ENCODE assay signal across 9 cellular contexts in genomic region chr7:93231264-93231663, GRCh38. TPM values are rescaled to one million over a fixed set of nuclear protein-coding genes. Genes with fewer than 3 reads are reported as not detected.
DNase-seq lines count a peak whose midpoint lies in the region; ATAC-seq and TF ChIP-seq lines count a peak whose summit lies in the region.
"Had no signal": no experiment of that assay in that cellular context is flagged by ENCODE, and none has a peak within 500 bp of the region (broad histone marks: within the 10 kb centered on the region; RNA-seq: fewer than 3 reads in every experiment).

No MANE protein-coding gene starts in this region.

- in situ Hi-C loops in gastrocnemius medialis (cut with MboI; ENCODE audit: low sequenced_read_pairs in 4 of 4) = loop anchor here in 1 of 4 donors (25.0 kb wide), 1 partner anchor 781 kb away; the partner anchor contains the start of gene BET1

- H2BK120ac ChIP-seq in H9 (ENCODE audit: low read depth, low read length, poor library complexity, severe bottlenecking) = no peak overlapping the region

- H3K9me3 Mint-ChIP-seq in H9 = no peaks in the 10 kb centered on the region

- H3K18ac ChIP-seq in H9 (ENCODE audit: insufficient read length, low read depth, low read length) = no peak overlapping the region

- no peaks in the 10 kb centered on the region for H3K36me3 ChIP-seq in RWPE2 (ENCODE audit: low read depth)
- H3K36me3 ChIP-seq in fibroblast of lung (ENCODE audit: control insufficient read depth, insufficient read depth, low read length) = no peaks in the 10 kb centered on the region
- H3K36me3 ChIP-seq in gastrocnemius medialis = no peaks in the 10 kb centered on the region

- no peaks in the 10 kb centered on the region for H4K20me1 ChIP-seq in H9 (ENCODE audit: control insufficient read depth, insufficient read depth, insufficient read length)
- no peaks in the 10 kb centered on the region for H4K20me1 ChIP-seq in fibroblast of lung (ENCODE audit: control insufficient read depth, extremely low read depth, insufficient read depth, low read length)

- H4K5ac ChIP-seq in H9 (ENCODE audit: insufficient read length, low read depth, low read length) = no peak overlapping the region

- intact Hi-C loops in gastrocnemius medialis (cut with DNase I; ENCODE audit: low total_unique reads) = no loop called here

- H2BK15ac ChIP-seq in H9 (ENCODE audit: low read depth, low read length) = no peak overlapping the region

- H2BK5ac ChIP-seq in H9 (ENCODE audit: insufficient read length, low read length) = no peak overlapping the region

- H3K4me3 ChIP-seq in RWPE2 (ENCODE audit: severe bottlenecking) = peak overlapping the region; percentile 70
- peak overlapping the region; percentile 91 to 99 (median 93) for H3K4me3 ChIP-seq in fibroblast of lung (replicated peaks in 1 of 4; ENCODE audit: control extremely low read depth in 1 of 4, insufficient read depth in 1 of 4, low read depth in 3 of 4, low read length in 4 of 4)
- H3K4me3 ChIP-seq in gastrocnemius medialis = peak overlapping the region; percentile 76 to 92 (median 80)

- no peak overlapping the region for H4K91ac ChIP-seq in H9 (ENCODE audit: insufficient read length, low read depth, low read length)

- H2BK20ac ChIP-seq in H9 (ENCODE audit: low read depth, low read length, poor library complexity, severe bottlenecking) = no peak overlapping the region

- peak overlapping the region; percentile 62 for H3K4me2 ChIP-seq in H9 (ENCODE audit: insufficient read depth, insufficient read length, low read length)
- H3K4me2 ChIP-seq in fibroblast of lung (ENCODE audit: extremely low read depth, insufficient read depth, low read length) = peak overlapping the region; percentile 95

- no peak overlapping the region for H3K4ac ChIP-seq in H9 (ENCODE audit: low read depth, low read length)

- TF ChIP-seq POLR2A in gastrocnemius medialis (IDR thresholded peaks at IDR 0.05) = no peak

- H3K27ac Mint-ChIP-seq in H9 = peak overlapping the region in 1 of 3 experiments; percentile 98; a peak in 1 of 7 replicates

- peaks cover 4% of the 10 kb centered on the region in 2 experiments; a peak in 3 of 4 replicates for H3K4me1 Mint-ChIP-seq in H9

- peak overlapping the region; percentile 97 to 99 for H3K4me3 Mint-ChIP-seq in H9

- no CpG with 5 or more reads among the region's 5 CpGs for WGBS in H9 (ENCODE audit: extremely low coverage, insufficient read length, low lambda C conversion rate)

- H3K56ac ChIP-seq in H9 (ENCODE audit: insufficient read length, low read depth, low read length) = no peak overlapping the region

- H3K23me2 ChIP-seq in H9 (ENCODE audit: insufficient read length, low read depth, low read length, poor library complexity, severe bottlenecking) = peaks cover 3% of the 10 kb centered on the region

- no peak overlapping the region for H2AK5ac ChIP-seq in H9 (ENCODE audit: insufficient read length, low read length)

- ATAC-seq in RWPE2 (ENCODE audit: low read depth) = no peak
- ATAC-seq in gastrocnemius medialis = no peak
- ATAC-seq in GM18873 (IDR thresholded peaks at IDR 0.05; ENCODE audit: low FRiP score, unreplicated experiment) = no peak
- ATAC-seq in HG03196 (IDR thresholded peaks at IDR 0.05; ENCODE audit: unreplicated experiment) = no peak
- ATAC-seq in HG03039 (IDR thresholded peaks at IDR 0.05; ENCODE audit: unreplicated experiment) = no peak

- no peak for TF ChIP-seq CTCF in H9 (conservative IDR thresholded peaks at IDR 0.05)
- no peak for TF ChIP-seq CTCF in RWPE2 (IDR thresholded peaks at IDR 0.05; ENCODE audit: poor library complexity, severe bottlenecking)
- no peak for TF ChIP-seq CTCF in fibroblast of lung (conservative IDR thresholded peaks at IDR 0.05 in 1 of 2, IDR thresholded peaks at IDR 0.05 in 1 of 2; ENCODE audit: low read depth in 1 of 2, low read length in 2 of 2)
- no peak for TF ChIP-seq CTCF in gastrocnemius medialis (IDR thresholded peaks at IDR 0.05 in 4 of 5, conservative IDR thresholded peaks at IDR 0.05 in 1 of 5)

- no peaks in the 10 kb centered on the region; the same call in 1 of the 2 replicates for H3K27me3 Mint-ChIP-seq in H9 (ENCODE audit: low read depth)

- H3K23ac ChIP-seq in H9 (ENCODE audit: insufficient read length, low read depth, low read length) = no peak overlapping the region

- no peak overlapping the region for H3T11ph ChIP-seq in H9 (ENCODE audit: low read length)

- H4K8ac ChIP-seq in H9 (replicated peaks; ENCODE audit: insufficient read length, low read depth, low read length) = no peak overlapping the region

- H3K79me2 ChIP-seq in H9 (ENCODE audit: insufficient read depth, low read length) = no peaks in the 10 kb centered on the region
- H3K79me2 ChIP-seq in fibroblast of lung (ENCODE audit: control insufficient read depth, insufficient read depth, low read length) = peaks cover 15% of the 10 kb centered on the region

- H2BK12ac ChIP-seq in H9 (ENCODE audit: insufficient read length, low read depth, low read length) = no peak overlapping the region

- H3K27me3 ChIP-seq in H9 (ENCODE audit: insufficient read depth, low read length) (no peaks in the 10 kb centered on the region), RWPE2 (ENCODE audit: insufficient read depth, poor library complexity, severe bottlenecking) (no peaks in the 10 kb centered on the region), fibroblast of lung (ENCODE audit: control insufficient read depth, insufficient read depth, low read length) (no peaks in the 10 kb centered on the region), gastrocnemius medialis (no peaks in the 10 kb centered on the region)

- no peaks in the 10 kb centered on the region for H3K4me1 ChIP-seq in H9 (ENCODE audit: insufficient read depth, low read length)
- H3K4me1 ChIP-seq in RWPE2 (ENCODE audit: insufficient read depth, poor library complexity, severe bottlenecking) = peaks cover 23% of the 10 kb centered on the region
- H3K4me1 ChIP-seq in fibroblast of lung (ENCODE audit: control insufficient read depth, extremely low read depth, insufficient read depth, low read length) = no peaks in the 10 kb centered on the region
- peaks cover 19 to 25% of the 10 kb centered on the region in 2 donors for H3K4me1 ChIP-seq in gastrocnemius medialis

- H3K36me3 Mint-ChIP-seq in H9 (ENCODE audit: insufficient read depth in 1 of 3, low read depth in 3 of 3) = no peaks in the 10 kb centered on the region

- H3K9ac ChIP-seq in H9 (ENCODE audit: extremely low read depth, insufficient read length, low read length) (no peak overlapping the region), fibroblast of lung (ENCODE audit: insufficient read depth, low read length) (no peak overlapping the region)

- no peak overlapping the region for H3K27ac ChIP-seq in H9 (ENCODE audit: insufficient read length, low read depth, low read length)
- H3K27ac ChIP-seq in RWPE2 (ENCODE audit: poor library complexity, severe bottlenecking) = peak overlapping the region; percentile 63
- H3K27ac ChIP-seq in fibroblast of lung (ENCODE audit: insufficient read depth, low read length) = no peak overlapping the region
- peak overlapping the region; percentile 79 to 86 (median 85) for H3K27ac ChIP-seq in gastrocnemius medialis

- H3K14ac ChIP-seq in H9 (ENCODE audit: insufficient read depth, low read length) = no peak overlapping the region

- no peaks in the 10 kb centered on the region for H3K9me3 ChIP-seq in H9 (ENCODE audit: control insufficient read depth, low read depth, low read length)
- H3K9me3 ChIP-seq in RWPE2 (ENCODE audit: severe bottlenecking) = no peaks in the 10 kb centered on the region
- H3K9me3 ChIP-seq in fibroblast of lung (ENCODE audit: control insufficient read depth, insufficient read depth, low read depth, low read length) = no peaks in the 10 kb centered on the region
- no peaks in the 10 kb centered on the region for H3K9me3 ChIP-seq in gastrocnemius medialis

- DNase-seq in H9 (no peak), RWPE2 (ENCODE audit: low spot score) (no peak), fibroblast of lung (ENCODE audit: low read depth in 2 of 2) (no peak), gastrocnemius medialis (no peak), GM03348 (ENCODE audit: low spot score) (no peak)

- no peaks in the 10 kb centered on the region for H3K79me1 ChIP-seq in H9 (ENCODE audit: insufficient read depth, low read depth, low read length, poor library complexity, severe bottlenecking)

- H2AFZ ChIP-seq in H9 (ENCODE audit: low read length) (no peak overlapping the region), fibroblast of lung (ENCODE audit: low read length) (peak overlapping the region; percentile 100)

RNA-seq across cellular contexts. Expression of gene VPS50, which starts 0.9 kb away (rescaled TPM):
- 9.5 and 13.6 TPM in 2 replicates for total RNA-seq in H9 (2021)
- 43.7 and 46.4 TPM in 2 replicates for total RNA-seq in fibroblast of lung
- polyA plus RNA-seq in fibroblast of lung = 14.4 and 16.1 TPM in 2 replicates
- 9.1 and 9.3 TPM in 2 replicates for polyA plus RNA-seq in fibroblast of lung (2012)
- polyA minus RNA-seq in fibroblast of lung (ENCODE audit: low replicate concordance) = 9.7 and 11.5 TPM in 2 replicates
- total RNA-seq in gastrocnemius medialis = 10 to 100 TPM; 17.2 to 52.2 (median 34.3) TPM

RNA-seq across cellular contexts. Expression of gene HEPACAM2, which starts 5.0 kb away (rescaled TPM):
- not detected in 2 replicates for total RNA-seq in H9 (2021)
- under 0.01 TPM in 2 replicates for total RNA-seq in fibroblast of lung
- polyA plus RNA-seq in fibroblast of lung = 0.02 TPM in 1 of 2 replicates, not detected in the other
- not detected in 2 replicates for polyA plus RNA-seq in fibroblast of lung (2012)
- not detected in 2 replicates for polyA minus RNA-seq in fibroblast of lung (ENCODE audit: low replicate concordance)
- not detected for total RNA-seq in gastrocnemius medialis
- total RNA-seq: glomerular endothelial cell had no signal

Comparison
In these comparisons a context has a peak if more than half of its experiments do, and no peak if none do; other contexts are left out.
1. H3K27ac ChIP-seq: peak in RWPE2 (single experiment) and gastrocnemius medialis (4 of 4); none in H9 (single experiment) and fibroblast of lung (single experiment).
2. Peak in every context shown above with its lines, with median percentiles within 50 percentile points of each other: H3K4me3 ChIP-seq.